Comparison of ENCODE assay signal across 23 cellular contexts in genomic region chr2:112073875-112074274, GRCh38. TPM values are rescaled to one million over a fixed set of nuclear protein-coding genes. Genes with fewer than 3 reads are reported as not detected.
A peak's percentile ranks its signal among the peaks of the same experiment; 100 is the strongest.
DNase-seq lines count a peak whose midpoint lies in the region; ATAC-seq and TF ChIP-seq lines count a peak whose summit lies in the region.
"Had no signal": no experiment of that assay in that cellular context is flagged by ENCODE, and none has a peak within 500 bp of the region (broad histone marks: within the 10 kb centered on the region; RNA-seq: fewer than 3 reads in every experiment).

No MANE protein-coding gene starts in this region.

- 83 to 93% methylated on average over 2 to 3 of the region's 3 CpGs for WGBS in gastroesophageal sphincter (ENCODE audit: low coverage in 1 of 2), 2 donors

- H3K4me1 Mint-ChIP-seq in activated naive CD4-positive, alpha-beta T cell treated with anti-CD3 and anti-CD28 coated beads, Interleukin-2, amount 10 ng/mL, durations not matched to agents 7 days and 5 days, result peaks cover 13% of the 10 kb centered on the region
- peaks cover 43% of the 10 kb centered on the region for H3K4me1 Mint-ChIP-seq in activated naive CD8-positive, alpha-beta T cell (ENCODE audit: low read depth)
- H3K4me1 Mint-ChIP-seq in stimulated activated effector memory CD8-positive, alpha-beta T cell treated with anti-CD3 and anti-CD28 coated beads, Interleukin-12 subunit alpha, Interleukin-12 subunit beta, amount 100 ng/mL, for 72 hours, result peaks cover 50% of the 10 kb centered on the region

- ATAC-seq in stimulated activated effector memory CD8-positive, alpha-beta T cell treated with anti-CD3 and anti-CD28 coated beads, Interleukin-12 subunit alpha, Interleukin-12 subunit beta, amount 100 ng/mL, for 72 hours, result peak; percentile 40
- no peak for ATAC-seq in HG03045 (IDR thresholded peaks at IDR 0.05; ENCODE audit: unreplicated experiment)
- no peak for ATAC-seq in HG02610 (IDR thresholded peaks at IDR 0.05; ENCODE audit: unreplicated experiment)
- ATAC-seq in gastroesophageal sphincter, result no peak
- ATAC-seq: body of pancreas, gastrocnemius medialis, SK-N-SH treated with all-trans-retinoic acid at 6 μM for 48 hours had no signal

- no peak overlapping the region for H3K4me3 ChIP-seq in gastroesophageal sphincter
- H3K4me3 ChIP-seq: body of pancreas, esophagus muscularis mucosa, gastrocnemius medialis, prostate gland, tibial artery had no signal

- no peaks in the 10 kb centered on the region for H3K27me3 ChIP-seq in gastroesophageal sphincter
- H3K27me3 ChIP-seq: body of pancreas, esophagus muscularis mucosa, gastrocnemius medialis, tibial artery had no signal

- TF ChIP-seq EP300 in gastroesophageal sphincter (IDR thresholded peaks at IDR 0.05), result no peak

- no peaks in the 10 kb centered on the region for H3K27me3 Mint-ChIP-seq in activated naive CD4-positive, alpha-beta T cell treated with anti-CD3 and anti-CD28 coated beads, Interleukin-2, amount 10 ng/mL, durations not matched to agents 7 days and 5 days
- H3K27me3 Mint-ChIP-seq in activated naive CD8-positive, alpha-beta T cell, result no peaks in the 10 kb centered on the region
- H3K27me3 Mint-ChIP-seq: activated CD4-positive, alpha-beta memory T cell treated with anti-CD3 and anti-CD28 coated beads for 36 hours had no signal

- TF ChIP-seq POLR2A in gastroesophageal sphincter (IDR thresholded peaks at IDR 0.05), result no peak

- H3K9me3 Mint-ChIP-seq in activated naive CD4-positive, alpha-beta T cell treated with anti-CD3 and anti-CD28 coated beads, Interleukin-2, amount 10 ng/mL, durations not matched to agents 7 days and 5 days, result peaks cover 19% of the 10 kb centered on the region
- H3K9me3 Mint-ChIP-seq in activated naive CD8-positive, alpha-beta T cell (ENCODE audit: low read depth), result peaks cover 14% of the 10 kb centered on the region
- peaks cover 3% of the 10 kb centered on the region for H3K9me3 Mint-ChIP-seq in stimulated activated effector memory CD8-positive, alpha-beta T cell treated with anti-CD3 and anti-CD28 coated beads, Interleukin-12 subunit alpha, Interleukin-12 subunit beta, amount 100 ng/mL, for 72 hours

- peaks cover 70% of the 10 kb centered on the region for H3K36me3 Mint-ChIP-seq in activated naive CD4-positive, alpha-beta T cell treated with anti-CD3 and anti-CD28 coated beads, Interleukin-2, amount 10 ng/mL, durations not matched to agents 7 days and 5 days
- peaks cover 34% of the 10 kb centered on the region for H3K36me3 Mint-ChIP-seq in activated naive CD8-positive, alpha-beta T cell
- peaks cover 99% of the 10 kb centered on the region for H3K36me3 Mint-ChIP-seq in stimulated activated effector memory CD8-positive, alpha-beta T cell treated with anti-CD3 and anti-CD28 coated beads, Interleukin-12 subunit alpha, Interleukin-12 subunit beta, amount 100 ng/mL, for 72 hours

- CTCF ChIA-PET in activated naive CD4-positive, alpha-beta T cell treated with anti-CD3 and anti-CD28 coated beads, Interleukin-2, amount 10 ng/mL, durations not matched to agents 7 days and 5 days (lab: Charles Lee), result no interaction called here

- DNase-seq in activated naive CD4-positive, alpha-beta T cell treated with anti-CD3 and anti-CD28 coated beads, Interleukin-2, amount 10 ng/mL, durations not matched to agents 7 days and 5 days, result no peak
- no peak for DNase-seq in activated naive CD4-positive, alpha-beta T cell (lab: John Stamatoyannopoulos, UW)
- peak; percentile 27 for DNase-seq in LHCN-M2 (ENCODE audit: low read depth)
- DNase-seq in stimulated activated effector memory CD8-positive, alpha-beta T cell treated with anti-CD3 and anti-CD28 coated beads, Interleukin-12 subunit alpha, Interleukin-12 subunit beta, amount 100 ng/mL, for 72 hours (ENCODE audit: low spot score in 2 of 2), result no peak
- DNase-seq: activated CD4-positive, alpha-beta memory T cell treated with anti-CD3 and anti-CD28 coated beads for 36 hours; body of pancreas; DMS 273 treated with DMSO at 0.1 percent for 48 hours; effector memory CD4-positive, alpha-beta T cell; gastrocnemius medialis; Kasumi-1; NCI-H1105; NCI-H2081; NCI-H446; stimulated activated naive CD4-positive, alpha-beta T cell; tibial artery had no signal

- no peak for TF ChIP-seq CTCF in gastroesophageal sphincter (IDR thresholded peaks at IDR 0.05)

- no peak overlapping the region for H3K4me3 Mint-ChIP-seq in activated naive CD4-positive, alpha-beta T cell treated with anti-CD3 and anti-CD28 coated beads, Interleukin-2, amount 10 ng/mL, durations not matched to agents 7 days and 5 days
- H3K4me3 Mint-ChIP-seq in activated naive CD8-positive, alpha-beta T cell, result no peak overlapping the region
- H3K4me3 Mint-ChIP-seq in stimulated activated effector memory CD8-positive, alpha-beta T cell treated with anti-CD3 and anti-CD28 coated beads, Interleukin-12 subunit alpha, Interleukin-12 subunit beta, amount 100 ng/mL, for 72 hours, result no peak overlapping the region
- H3K4me3 Mint-ChIP-seq: activated CD4-positive, alpha-beta memory T cell treated with anti-CD3 and anti-CD28 coated beads for 36 hours; CD14-positive monocyte had no signal

- peaks cover 0 to 76% of the 10 kb centered on the region in 2 donors for H3K36me3 ChIP-seq in gastroesophageal sphincter
- H3K36me3 ChIP-seq: prostate gland had no signal

- H3K4me1 ChIP-seq in gastroesophageal sphincter, result peaks cover 0 to 8% (median 0%) of the 10 kb centered on the region in 3 donors
- H3K4me1 ChIP-seq: body of pancreas, gastrocnemius medialis, prostate gland, tibial artery had no signal

- H3K9me3 ChIP-seq in gastroesophageal sphincter, result peaks cover 0 to 5% (median 0%) of the 10 kb centered on the region in 3 donors
- H3K9me3 ChIP-seq: body of pancreas, esophagus muscularis mucosa, gastrocnemius medialis, prostate gland, tibial artery had no signal

- peak overlapping the region; percentile 2 for H3K27ac Mint-ChIP-seq in activated naive CD4-positive, alpha-beta T cell treated with anti-CD3 and anti-CD28 coated beads, Interleukin-2, amount 10 ng/mL, durations not matched to agents 7 days and 5 days
- peak overlapping the region; percentile 64 for H3K27ac Mint-ChIP-seq in activated naive CD8-positive, alpha-beta T cell
- no peak overlapping the region for H3K27ac Mint-ChIP-seq in stimulated activated effector memory CD8-positive, alpha-beta T cell treated with anti-CD3 and anti-CD28 coated beads, Interleukin-12 subunit alpha, Interleukin-12 subunit beta, amount 100 ng/mL, for 72 hours
- H3K27ac Mint-ChIP-seq: activated CD4-positive, alpha-beta memory T cell treated with anti-CD3 and anti-CD28 coated beads for 36 hours had no signal

- no peak overlapping the region for H3K27ac ChIP-seq in gastroesophageal sphincter
- H3K27ac ChIP-seq: body of pancreas, esophagus muscularis mucosa, gastrocnemius medialis, prostate gland, tibial artery had no signal

RNA-seq across cellular contexts. Expression of gene TMEM87B, which starts 18.8 kb away (rescaled TPM):
- total RNA-seq in LHCN-M2 (2014; rRNA removed) (27.4 and 31.6 TPM in 2 replicates), gastroesophageal sphincter (10 to 100 TPM; 12.5 to 25.4 (median 22.8) TPM)
- polyA plus RNA-seq in LHCN-M2 (2012), result 10.2 TPM
